8 cellular contexts compared by ENCODE assay signal in the genomic region with DNA sequence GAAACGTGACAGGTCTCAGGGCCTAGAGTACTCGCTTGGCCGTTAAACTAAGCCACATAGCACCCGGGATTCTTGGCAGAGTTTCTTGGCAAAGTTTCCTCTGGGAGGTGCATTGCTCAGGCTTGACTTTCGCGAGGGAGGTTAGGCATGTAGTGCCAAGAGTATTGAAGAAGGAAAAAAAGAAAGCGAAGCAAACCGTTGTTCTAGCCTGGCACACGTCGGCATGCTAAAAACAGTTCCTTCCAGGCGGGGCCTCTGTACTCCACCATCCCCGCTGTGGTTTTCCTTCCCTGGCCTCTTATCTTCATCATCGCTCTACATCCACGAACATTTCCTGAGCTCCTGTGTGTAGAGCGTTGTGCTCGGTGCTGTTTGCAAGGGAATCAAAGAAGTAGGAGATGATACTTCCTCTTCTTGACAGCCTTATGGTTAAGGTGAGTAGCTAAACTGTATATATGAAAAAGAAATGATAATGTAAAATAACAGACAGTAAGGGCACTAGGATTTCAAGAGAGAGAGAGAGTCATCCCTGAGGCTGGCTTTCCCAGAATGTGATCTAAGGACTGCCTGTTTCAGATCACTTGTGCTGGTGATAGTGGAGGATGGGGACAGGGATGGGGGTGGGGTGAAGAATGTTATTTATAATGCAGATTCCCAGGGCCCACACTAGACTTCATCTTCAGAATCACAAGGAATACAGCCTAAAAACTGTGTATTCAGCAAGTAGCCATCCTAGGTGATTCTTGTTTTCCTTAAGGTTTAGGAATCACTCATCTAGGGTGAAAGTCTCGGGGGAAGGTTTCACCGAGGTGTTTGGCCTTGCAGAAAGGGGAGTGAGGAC. TPM values are rescaled to one million over a fixed set of nuclear protein-coding genes. Genes with fewer than 3 reads are reported as not detected.
DNase-seq lines count a peak whose midpoint lies in the region; ATAC-seq, FAIRE-seq and TF ChIP-seq lines count a peak whose summit lies in the region.

No MANE protein-coding gene starts in this region.

- H3K9me3 ChIP-seq in K562 (replicated peaks; ENCODE audit: control insufficient read depth, insufficient read depth, low read depth, low read length) (no peaks in the 10 kb centered on the region), esophagus squamous epithelium (no peaks in the 10 kb centered on the region)

- no peak overlapping the region for H3K4me2 ChIP-seq in K562 (ENCODE audit: insufficient read depth, low read length)

- H3K4me3 ChIP-seq in K562: no peak overlapping the region
- H3K4me3 ChIP-seq in esophagus squamous epithelium: no peak overlapping the region

- H4K20me1 ChIP-seq in K562 (replicated peaks; ENCODE audit: control insufficient read depth, insufficient read depth, low read length): 0 out of 2 replicates have a peak, but pooled peaks cover 9% of the 10 kb centered on the region

- BruUV-seq in K562 (replicated peaks; lab: Mats Ljungman, UMichigan): no TSS peak

- H3K27ac ChIP-seq in K562 (ENCODE audit: extremely low read depth, low read depth, low read length): no peak overlapping the region
- peak overlapping the region in 1 of 4 donors; percentile 5 for H3K27ac ChIP-seq in esophagus squamous epithelium

- no peaks in the 10 kb centered on the region for H3K9me1 ChIP-seq in K562 (ENCODE audit: control insufficient read depth, insufficient read depth, low read length)

- no peak for TF ChIP-seq CTCF in K562 (IDR thresholded peaks at IDR 0.05 in 2 of 3, conservative IDR thresholded peaks at IDR 0.05 in 1 of 3; ENCODE audit: insufficient read depth in 2 of 3, low read depth in 1 of 3, low read length in 3 of 3)
- no peak for TF ChIP-seq CTCF in esophagus squamous epithelium (IDR thresholded peaks at IDR 0.05)

- no peaks in the 10 kb centered on the region for H3K36me3 Mint-ChIP-seq in T-helper 1 cell treated with Interleukin-12 subunit alpha and Interleukin-12 subunit beta and Interleukin-4 antibody, amounts not matched to agents 30 μg/mL and 1 μg/mL, for 36 hours (ENCODE audit: low read depth)
- no peaks in the 10 kb centered on the region for H3K36me3 Mint-ChIP-seq in activated T-cell treated with anti-CD3 and anti-CD28 coated beads, Interleukin-2, amount 50 U/mL, for 4 hours (ENCODE audit: insufficient read depth)

- no peak overlapping the region for H3K27ac Mint-ChIP-seq in T-helper 1 cell treated with Interleukin-12 subunit alpha and Interleukin-12 subunit beta and Interleukin-4 antibody, amounts not matched to agents 30 μg/mL and 1 μg/mL, for 36 hours

- in situ Hi-C loops in K562 (cut with MboI): no loop called here

- TF ChIP-seq POLR2A in K562 (conservative IDR thresholded peaks at IDR 0.05) (no peak), esophagus squamous epithelium (IDR thresholded peaks at IDR 0.05) (no peak)

- intact Hi-C loops in K562 (cut with micrococcal nuclease) (no loop called here), esophagus squamous epithelium (cut with DNase I) (no loop called here)

- DNase-seq in T-helper 1 cell: no peak
- no peak for DNase-seq in K562 (ENCODE audit: extremely low read depth in 1 of 4, low spot score in 3 of 4)
- peak; percentile 74 for DNase-seq in kidney tubule cell (ENCODE audit: low spot score)
- DNase-seq in ureter (ENCODE audit: low spot score): peak; percentile 79
- no peak for DNase-seq in activated T-cell treated with anti-CD3 and anti-CD28 coated beads, Interleukin-2, amount 50 U/mL, for 4 hours
- DNase-seq in esophagus squamous epithelium (lab: John Stamatoyannopoulos, UW): no peak

- WGBS in K562 (ENCODE audit: insufficient coverage, low coverage, missing lambda C conversion rate): 2% methylated on average over 18 of the region's 18 CpGs
- WGBS in esophagus squamous epithelium, 2 donors: 9 to 22% methylated on average over 18 of the region's 18 CpGs

- H3K4me3 Mint-ChIP-seq in T-helper 1 cell treated with Interleukin-12 subunit alpha and Interleukin-12 subunit beta and Interleukin-4 antibody, amounts not matched to agents 30 μg/mL and 1 μg/mL, for 36 hours: peak overlapping the region; percentile 10
- no peak overlapping the region for H3K4me3 Mint-ChIP-seq in activated T-cell treated with anti-CD3 and anti-CD28 coated beads, Interleukin-2, amount 50 U/mL, for 4 hours

- H3K27me3 ChIP-seq in K562 (ENCODE audit: control insufficient read depth in 2 of 2, insufficient read depth in 2 of 2, low read length in 2 of 2) (peaks cover 48 to 71% of the 10 kb centered on the region in 2 experiments), esophagus squamous epithelium (peaks cover 0 to 100% (median 8%) of the 10 kb centered on the region in 4 donors)

- no peaks in the 10 kb centered on the region for H3K4me1 Mint-ChIP-seq in T-helper 1 cell treated with Interleukin-12 subunit alpha and Interleukin-12 subunit beta and Interleukin-4 antibody, amounts not matched to agents 30 μg/mL and 1 μg/mL, for 36 hours (ENCODE audit: low read depth)
- peaks cover 5% of the 10 kb centered on the region for H3K4me1 Mint-ChIP-seq in activated T-cell treated with anti-CD3 and anti-CD28 coated beads, Interleukin-2, amount 50 U/mL, for 4 hours (ENCODE audit: low read depth)

- H3K79me2 ChIP-seq in K562 (ENCODE audit: control insufficient read depth, insufficient read depth, low read length): no peaks in the 10 kb centered on the region

- POLR2A ChIA-PET in K562 (lab: Yijun Ruan, JAX): interaction anchor here (1.0 kb wide), 1 partner anchor 15 kb away, joined by 3 read pairs; no protein-coding TSS in a partner anchor

- H3K4me1 ChIP-seq in K562 (replicated peaks in 1 of 2; ENCODE audit: control insufficient read depth in 2 of 2, insufficient read depth in 2 of 2, low read length in 2 of 2) (no peaks in the 10 kb centered on the region), esophagus squamous epithelium (peaks cover 0 to 45% (median 8%) of the 10 kb centered on the region in 3 donors)

- no peak overlapping the region for H2AFZ ChIP-seq in K562 (ENCODE audit: low read depth, low read length)

- TF ChIP-seq RAD21 in K562 (CRISPR knock-in tag; conservative IDR thresholded peaks at IDR 0.05 in 1 of 2, IDR thresholded peaks at IDR 0.05 in 1 of 2): no peak

- ATAC-seq in K562 (no peak), GM18517 (IDR thresholded peaks at IDR 0.05; ENCODE audit: unreplicated experiment) (no peak)
- ATAC-seq in activated T-cell treated with anti-CD3 and anti-CD28 coated beads, Interleukin-2, amount 50 U/mL, for 4 hours: no peak

- H3K9ac ChIP-seq in K562 (ENCODE audit: insufficient read depth in 1 of 2, low read depth in 2 of 2, low read length in 2 of 2): no peak overlapping the region

- no peaks in the 10 kb centered on the region for H3K36me3 ChIP-seq in K562 (ENCODE audit: control insufficient read depth, insufficient read depth, low read length)
- H3K36me3 ChIP-seq in esophagus squamous epithelium: no peaks in the 10 kb centered on the region

- H3K9me3 Mint-ChIP-seq in T-helper 1 cell treated with Interleukin-12 subunit alpha and Interleukin-12 subunit beta and Interleukin-4 antibody, amounts not matched to agents 30 μg/mL and 1 μg/mL, for 36 hours: no peaks in the 10 kb centered on the region
- no peaks in the 10 kb centered on the region for H3K9me3 Mint-ChIP-seq in activated T-cell treated with anti-CD3 and anti-CD28 coated beads, Interleukin-2, amount 50 U/mL, for 4 hours

- no peak for FAIRE-seq in K562 (lab: Jason Lieb, UNC)

- TF ChIP-seq EP300 in K562 (IDR thresholded peaks at IDR 0.05; ENCODE audit: low read length): no peak

- CTCF ChIA-PET in K562 (lab: Yijun Ruan, JAX; ENCODE audit: low intra/inter-chr PET ratio): no interaction called here

- peaks cover 91% of the 10 kb centered on the region for H3K27me3 Mint-ChIP-seq in T-helper 1 cell treated with Interleukin-12 subunit alpha and Interleukin-12 subunit beta and Interleukin-4 antibody, amounts not matched to agents 30 μg/mL and 1 μg/mL, for 36 hours (ENCODE audit: low read depth)
- peaks cover 71% of the 10 kb centered on the region for H3K27me3 Mint-ChIP-seq in activated T-cell treated with anti-CD3 and anti-CD28 coated beads, Interleukin-2, amount 50 U/mL, for 4 hours (ENCODE audit: low read depth)

TF ChIP-seq in K562, 482 proteins besides CTCF, POLR2A, EP300 and RAD21:
- TF ChIP-seq FOXJ2 (tag; IDR thresholded peaks at IDR 0.05): no peak
- TF ChIP-seq CBFA2T3 (IDR thresholded peaks at IDR 0.05): peak; percentile 67
- TF ChIP-seq CREBBP (IDR thresholded peaks at IDR 0.05; ENCODE audit: low read depth, low read length): no peak
- TF ChIP-seq CTBP1 (IDR thresholded peaks at IDR 0.05; ENCODE audit: borderline replicate concordance): peak; percentile 57; the same call in 1 of the 2 replicates
- no peak for TF ChIP-seq NFIC (IDR thresholded peaks at IDR 0.05)

RNA-seq across cellular contexts. Expression of a gene that starts 18.9 kb away (rescaled TPM):
- total RNA-seq in K562 (2011; cell fraction: chromatin; rRNA removed; ENCODE audit: low replicate concordance): 57.7 and 78.5 TPM in 2 replicates
- 38.5 and 41.8 TPM in 2 replicates for total RNA-seq in K562 (2011; cell fraction: nucleolus; rRNA removed)
- total RNA-seq in K562 (2011; cell fraction: nucleoplasm; rRNA removed): 49.9 and 55.3 TPM in 2 replicates
- total RNA-seq in K562 (2014; rRNA removed): 117 and 125 TPM in 2 replicates
- total RNA-seq in K562 (2014; rRNA removed; fragmentation: Illumina TruSeq; extraction: Trizol): 46.0 and 52.1 TPM in 2 replicates
- 66.6 and 66.9 TPM in 2 replicates for total RNA-seq in K562 (2015; rRNA removed; fragmentation: Illumina TruSeq; extraction: Trizol)
- total RNA-seq in K562 (2021): 87.1 and 93.4 TPM in 2 replicates
- 54.8 and 64.3 TPM in 2 replicates for polyA plus RNA-seq in K562 (2011; rRNA removed)
- 74.9 and 86.7 TPM in 2 replicates for polyA plus RNA-seq in K562 (2011; cell fraction: cytosol; rRNA removed)
- 119 and 135 TPM in 2 replicates for polyA plus RNA-seq in K562 (2011; cell fraction: nucleus; rRNA removed)
- 99.9 and 118 TPM in 2 replicates for polyA plus RNA-seq in K562 (2012)
- 97.5 and 104 TPM in 2 replicates for polyA plus RNA-seq in K562 (2014; fragmentation: Illumina TruSeq; extraction: Trizol)
- 1 to 10 TPM; 5.1 to 5.8 TPM for polyA plus RNA-seq in K562 (2014; fragmentation: Nextera tagmentation; extraction: Ambion mirVana)
- 102 and 109 TPM in 2 replicates for polyA plus RNA-seq in K562 (2014; rRNA removed)
- 42.5 and 43.9 TPM in 2 replicates for polyA minus RNA-seq in K562 (2011; rRNA and poly(A)+ RNA removed)
- 20.6 and 22.6 TPM in 2 replicates for polyA minus RNA-seq in K562 (2011; cell fraction: cytosol; rRNA and poly(A)+ RNA removed)
- 19.9 and 28.8 TPM in 2 replicates for polyA minus RNA-seq in K562 (2011; cell fraction: nucleus; rRNA and poly(A)+ RNA removed)
- 62.2 TPM for total RNA-seq in ureter
- total RNA-seq in activated T-cell treated with anti-CD3 and anti-CD28 coated beads, Interleukin-2, amount 50 U/mL, for 4 hours: 100 to 1,000 TPM; 130 to 140 (median 139) TPM
- 100 to 1,000 TPM in 1 of 4 donors, 10 to 100 TPM in 3; 44.8 to 111 (median 60.3) TPM for total RNA-seq in esophagus squamous epithelium

Comparison
In these comparisons a context has a peak if more than half of its experiments do, and no peak if none do; other contexts are left out.
1. DNase-seq: peak in kidney tubule cell (single experiment) and ureter (single experiment); none in T-helper 1 cell (0 of 5), K562 (0 of 4), activated T-cell treated with anti-CD3 and anti-CD28 coated beads, Interleukin-2, amount 50 U/mL, for 4 hours (single experiment) and esophagus squamous epithelium (single experiment).